In the genomic region with DNA sequence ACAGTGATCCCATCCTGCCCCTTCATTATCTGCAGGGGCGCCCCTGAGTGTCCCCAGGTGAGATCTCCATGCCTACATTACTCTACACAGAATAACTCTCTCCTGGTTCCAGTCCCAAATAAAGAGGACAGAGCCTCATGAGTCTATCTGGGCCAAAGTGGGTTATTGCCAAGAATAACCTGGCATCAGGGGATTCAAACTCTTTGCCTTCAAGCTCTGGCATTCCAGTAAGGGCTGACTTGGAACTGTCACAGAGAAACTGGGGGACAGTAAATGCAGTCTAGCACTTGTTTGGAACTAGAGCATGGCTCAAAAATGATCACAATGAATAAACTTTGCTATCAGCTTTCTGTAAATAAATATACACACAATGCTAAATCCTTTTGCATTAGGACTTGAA, we compare ENCODE assay signal across 2 cellular contexts.
TF ChIP-seq lines count a peak whose summit lies in the region.

No MANE protein-coding gene starts in this region.

TF ChIP-seq in IMR-90, 13 proteins besides CTCF, POLR2A, EP300 and RAD21:
- TF ChIP-seq ELK1 (IDR thresholded peaks at IDR 0.05; ENCODE audit: borderline replicate concordance, low read depth, low read length), result no peak
- TF ChIP-seq MXI1 (IDR thresholded peaks at IDR 0.05; ENCODE audit: borderline replicate concordance, low read depth, low read length), result no peak
- TF ChIP-seq NFE2L2 (IDR thresholded peaks at IDR 0.05; ENCODE audit: low read depth, low read length), result no peak
- TF ChIP-seq RCOR1 (IDR thresholded peaks at IDR 0.05; ENCODE audit: insufficient replicate concordance, low read length), result no peak
- TF ChIP-seq CHD1 (IDR thresholded peaks at IDR 0.05; ENCODE audit: low read depth, low read length), result no peak
TF ChIP-seq in IMR-90: peak in this region for 0.

TF ChIP-seq in H1, 55 proteins besides CTCF, POLR2A, EP300 and RAD21:
- no peak for TF ChIP-seq RBBP5 (IDR thresholded peaks at IDR 0.05; ENCODE audit: borderline replicate concordance, low read depth, low read length)
- no peak for TF ChIP-seq NRF1 (IDR thresholded peaks at IDR 0.05; ENCODE audit: low read depth, low read length)
- TF ChIP-seq GTF2F1 (IDR thresholded peaks at IDR 0.05; ENCODE audit: borderline replicate concordance, low read depth, low read length), result no peak
- no peak for TF ChIP-seq POLR2AphosphoS5 (IDR thresholded peaks at IDR 0.05; ENCODE audit: low read depth, low read length)
- TF ChIP-seq POU5F1 (IDR thresholded peaks at IDR 0.05; ENCODE audit: low read depth, low read length), result no peak
- TF ChIP-seq RXRA (IDR thresholded peaks at IDR 0.05; ENCODE audit: insufficient read depth, low read depth, low read length), result no peak
- TF ChIP-seq RNF2 (IDR thresholded peaks at IDR 0.05; ENCODE audit: borderline replicate concordance, low read depth, low read length, missing control alignments, poor library complexity, severe bottlenecking), result no peak
- no peak for TF ChIP-seq NANOG (IDR thresholded peaks at IDR 0.05; ENCODE audit: insufficient read depth, low read depth, low read length, poor library complexity, severe bottlenecking)
- TF ChIP-seq TCF12 (IDR thresholded peaks at IDR 0.05; ENCODE audit: low read depth, low read length), result no peak
- TF ChIP-seq PHF8 (conservative IDR thresholded peaks at IDR 0.05; ENCODE audit: low read depth, low read length), result no peak
- no peak for TF ChIP-seq TBP (IDR thresholded peaks at IDR 0.05; ENCODE audit: low read depth, low read length)
- TF ChIP-seq SRF (IDR thresholded peaks at IDR 0.05; ENCODE audit: low read depth, low read length), result no peak
- no peak for TF ChIP-seq JUND (IDR thresholded peaks at IDR 0.05; ENCODE audit: low read length)
- TF ChIP-seq, protein P1, sequence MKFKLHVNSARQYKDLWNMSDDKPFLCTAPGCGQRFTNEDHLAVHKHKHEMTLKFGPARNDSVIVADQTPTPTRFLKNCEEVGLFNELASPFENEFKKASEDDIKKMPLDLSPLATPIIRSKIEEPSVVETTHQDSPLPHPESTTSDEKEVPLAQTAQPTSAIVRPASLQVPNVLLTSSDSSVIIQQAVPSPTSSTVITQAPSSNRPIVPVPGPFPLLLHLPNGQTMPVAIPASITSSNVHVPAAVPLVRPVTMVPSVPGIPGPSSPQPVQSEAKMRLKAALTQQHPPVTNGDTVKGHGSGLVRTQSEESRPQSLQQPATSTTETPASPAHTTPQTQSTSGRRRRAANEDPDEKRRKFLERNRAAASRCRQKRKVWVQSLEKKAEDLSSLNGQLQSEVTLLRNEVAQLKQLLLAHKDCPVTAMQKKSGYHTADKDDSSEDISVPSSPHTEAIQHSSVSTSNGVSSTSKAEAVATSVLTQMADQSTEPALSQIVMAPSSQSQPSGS (IDR thresholded peaks at IDR 0.05; ENCODE audit: low read length), result no peak
- no peak for TF ChIP-seq TAF1 (IDR thresholded peaks at IDR 0.05; ENCODE audit: low read depth, low read length)
- TF ChIP-seq BRCA1 (IDR thresholded peaks at IDR 0.05; ENCODE audit: low read depth, low read length), result no peak
- no peak for TF ChIP-seq EGR1 (IDR thresholded peaks at IDR 0.05; ENCODE audit: borderline replicate concordance, low read depth, low read length)
- no peak for TF ChIP-seq CBX5 (IDR thresholded peaks at IDR 0.05; ENCODE audit: low read depth, low read length)
- no peak for TF ChIP-seq EZH2 (IDR thresholded peaks at IDR 0.05; ENCODE audit: low read depth, low read length, severe bottlenecking)
- TF ChIP-seq, protein P2, sequence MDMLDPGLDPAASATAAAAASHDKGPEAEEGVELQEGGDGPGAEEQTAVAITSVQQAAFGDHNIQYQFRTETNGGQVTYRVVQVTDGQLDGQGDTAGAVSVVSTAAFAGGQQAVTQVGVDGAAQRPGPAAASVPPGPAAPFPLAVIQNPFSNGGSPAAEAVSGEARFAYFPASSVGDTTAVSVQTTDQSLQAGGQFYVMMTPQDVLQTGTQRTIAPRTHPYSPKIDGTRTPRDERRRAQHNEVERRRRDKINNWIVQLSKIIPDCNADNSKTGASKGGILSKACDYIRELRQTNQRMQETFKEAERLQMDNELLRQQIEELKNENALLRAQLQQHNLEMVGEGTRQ (IDR thresholded peaks at IDR 0.05; ENCODE audit: low read length), result no peak
